Comparison of ENCODE assay signal across 18 cellular contexts in the genomic region with DNA sequence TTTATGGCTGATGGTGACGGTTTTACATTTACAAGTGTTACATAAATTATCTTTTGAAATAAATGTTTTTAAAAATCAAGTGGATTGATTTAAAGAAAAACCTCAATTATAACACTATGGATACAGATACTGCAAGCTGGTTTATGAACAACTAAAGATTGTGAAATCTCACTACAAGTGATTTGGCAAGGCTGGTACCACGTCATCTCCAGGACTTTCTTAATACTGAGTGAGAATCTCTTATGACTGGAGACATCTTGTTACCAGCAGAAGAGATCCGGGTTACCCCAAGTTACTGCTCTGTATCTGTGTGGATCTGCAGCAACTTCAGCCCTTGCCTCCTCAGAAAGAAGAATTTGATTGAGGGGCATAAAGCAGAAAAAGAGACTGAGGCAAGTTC.
A peak's percentile ranks its signal among the peaks of the same experiment; 100 is the strongest.
DNase-seq lines count a peak whose midpoint lies in the region; ATAC-seq and TF ChIP-seq lines count a peak whose summit lies in the region.
"Had no signal": no experiment of that assay in that cellular context is flagged by ENCODE, and none has a peak within 500 bp of the region (broad histone marks: within the 10 kb centered on the region; RNA-seq: fewer than 3 reads in every experiment).

No MANE protein-coding gene starts in this region.

- peak; percentile 42 for ATAC-seq in sciatic nerve
- ATAC-seq in GM18870 (IDR thresholded peaks at IDR 0.05; ENCODE audit: unreplicated experiment), result no peak
- no peak for ATAC-seq in HG03139 (IDR thresholded peaks at IDR 0.05; ENCODE audit: unreplicated experiment)
- ATAC-seq: naive thymus-derived CD8-positive, alpha-beta T cell had no signal

- no peaks in the 10 kb centered on the region for H3K79me1 ChIP-seq in mesendoderm (ENCODE audit: low read length)

- no peak overlapping the region for H3K27ac ChIP-seq in mesendoderm (ENCODE audit: low read depth, low read length)
- H3K27ac ChIP-seq: prostate gland, SK-N-MC had no signal

- H2BK5ac ChIP-seq in mesendoderm (ENCODE audit: low read length), result no peak overlapping the region

- no peak overlapping the region for H2BK120ac ChIP-seq in mesendoderm (ENCODE audit: low read depth, low read length)

- no peaks in the 10 kb centered on the region for H3K79me2 ChIP-seq in mesendoderm (ENCODE audit: control insufficient read depth, insufficient read depth, low read length)

- TF ChIP-seq CTCF in fibroblast of the aortic adventitia (IDR thresholded peaks at IDR 0.05; ENCODE audit: insufficient read depth, low read length), result no peak

- H3K4me3 ChIP-seq in fibroblast of the aortic adventitia (ENCODE audit: low read depth, low read length) (no peak overlapping the region), mesendoderm (ENCODE audit: low read length) (no peak overlapping the region)
- H3K4me3 ChIP-seq: prostate gland, SK-N-MC had no signal

- DNase-seq in GM04504 (ENCODE audit: low read depth) (peak; percentile 34), SKM-1 (lab: John Stamatoyannopoulos, UW; ENCODE audit: unreplicated experiment) (peak; percentile 10), fibroblast of the aortic adventitia (ENCODE audit: low read depth) (peak; percentile 72), sciatic nerve (ENCODE audit: low spot score) (no peak), mesendoderm (no peak)
- no peak for DNase-seq in stimulated activated CD4-positive, alpha-beta T cell treated with anti-CD3 and anti-CD28 coated beads, Interleukin-4, amount 100 ng/mL, for 4 hours
- DNase-seq: activated CD4-positive, alpha-beta T cell treated with anti-CD3 and anti-CD28 coated beads, Interleukin-2, amount 50 U/mL, for 1 hour; activated naive CD8-positive, alpha-beta T cell treated with anti-CD3 and anti-CD28 coated beads, Interleukin-2, amount 10 ng/mL, durations not matched to agents 7 days and 5 days; activated T-cell treated with anti-CD3 and anti-CD28 coated beads, Interleukin-2, amount 50 U/mL, for 24 hours; CD4-positive, alpha-beta memory T cell; naive thymus-derived CD8-positive, alpha-beta T cell; NCI-H1436 treated with DMSO at 0.1 percent for 48 hours; NCI-H345; stimulated activated naive CD4-positive, alpha-beta T cell had no signal

- no peak overlapping the region for H3K23ac ChIP-seq in mesendoderm (ENCODE audit: low read length)

- no CpG with 5 or more reads among the region's 3 CpGs for WGBS in mesendoderm (ENCODE audit: extremely low coverage, insufficient coverage, low lambda C conversion rate)

- H3K18ac ChIP-seq in mesendoderm (ENCODE audit: low read length), result no peak overlapping the region

- H3K36me3 ChIP-seq in mesendoderm (ENCODE audit: control insufficient read depth, insufficient read depth, low read length), result no peaks in the 10 kb centered on the region
- H3K36me3 ChIP-seq: prostate gland had no signal

- H2AK5ac ChIP-seq in mesendoderm (ENCODE audit: low read length), result no peak overlapping the region

- no peak overlapping the region for H4K8ac ChIP-seq in mesendoderm (ENCODE audit: low read depth, low read length)

- H2BK15ac ChIP-seq in mesendoderm (replicated peaks; ENCODE audit: low read depth), result no peak overlapping the region

- H3K4me1 ChIP-seq in mesendoderm (ENCODE audit: control insufficient read depth, low read depth, low read length), result peaks cover 1% of the 10 kb centered on the region
- H3K4me1 ChIP-seq: prostate gland had no signal

- intact Hi-C loops in sciatic nerve (cut with DNase I), result no loop called here

- no peak overlapping the region for H3K4ac ChIP-seq in mesendoderm (ENCODE audit: low read depth, low read length)

- H4K5ac ChIP-seq in mesendoderm (ENCODE audit: low read length), result no peak overlapping the region

- no peak overlapping the region for H3K9ac ChIP-seq in mesendoderm (ENCODE audit: low read length)

- H3K56ac ChIP-seq in mesendoderm (ENCODE audit: low read length), result no peak overlapping the region

- H3K27me3 ChIP-seq in mesendoderm (ENCODE audit: insufficient read depth, low read length, poor library complexity), result no peaks in the 10 kb centered on the region

- no peak overlapping the region for H3K4me2 ChIP-seq in mesendoderm (ENCODE audit: low read length)

Comparison
In these comparisons a context has a peak if more than half of its experiments do, and no peak if none do; other contexts are left out.
1. DNase-seq: peak in GM04504 (single experiment), SKM-1 (single experiment) and fibroblast of the aortic adventitia (single experiment); none in sciatic nerve (single experiment), stimulated activated CD4-positive, alpha-beta T cell treated with anti-CD3 and anti-CD28 coated beads, Interleukin-4, amount 100 ng/mL, for 4 hours (0 of 2) and mesendoderm (single experiment).